ENCODE assay signal across 10 cellular contexts in genomic region chr3:133851266-133851906, GRCh38. TPM values are rescaled to one million over a fixed set of nuclear protein-coding genes. Genes with fewer than 3 reads are reported as not detected.
DNase-seq lines count a peak whose midpoint lies in the region; ATAC-seq, FAIRE-seq and TF ChIP-seq lines count a peak whose summit lies in the region.
"Had no signal": no experiment of that assay in that cellular context is flagged by ENCODE, and none has a peak within 500 bp of the region (broad histone marks: within the 10 kb centered on the region; RNA-seq: fewer than 3 reads in every experiment).

No MANE protein-coding gene starts in this region.

- no peaks in the 10 kb centered on the region for H3K4me1 ChIP-seq in pancreas

- H3K27ac Mint-ChIP-seq in natural killer cell treated with Interleukin-12 subunit alpha and Interleukin-12 subunit beta and Interleukin-15 and Interleukin-18, amount 100 ng/mL, for 72 hours: peak overlapping the region in 1 of 2 donors; percentile 4
- no peak overlapping the region for H3K27ac Mint-ChIP-seq in natural killer cell
- H3K27ac Mint-ChIP-seq in CD4-positive, alpha-beta T cell: no peak overlapping the region

- no peaks in the 10 kb centered on the region for H3K9me3 ChIP-seq in pancreas
- no peaks in the 10 kb centered on the region for H3K9me3 ChIP-seq in CD4-positive, alpha-beta T cell (ENCODE audit: control insufficient read depth, low read length)

- peak; percentile 46 to 73 for ATAC-seq in natural killer cell treated with Interleukin-12 subunit alpha and Interleukin-12 subunit beta and Interleukin-15 and Interleukin-18, amount 100 ng/mL, for 72 hours
- ATAC-seq in natural killer cell (no peak), GM21619 (IDR thresholded peaks at IDR 0.05; ENCODE audit: unreplicated experiment) (peak; percentile 45), pancreas (no peak)
- ATAC-seq in stimulated activated naive CD8-positive, alpha-beta T cell treated with anti-CD3 and anti-CD28 coated beads, Interleukin-15, Interleukin-2, amounts not matched to agents 100 U/mL and 50 U/mL, for 24 hours: peak; percentile 58
- no peak for ATAC-seq in CD4-positive, alpha-beta T cell (ENCODE audit: poor library complexity)

- H3K4me3 ChIP-seq in pancreas: no peak overlapping the region
- H3K4me3 ChIP-seq: coronary artery had no signal

- H3K36me3 ChIP-seq in pancreas: no peaks in the 10 kb centered on the region

- H3K27ac ChIP-seq in pancreas: no peak overlapping the region
- no peak overlapping the region for H3K27ac ChIP-seq in CD4-positive, alpha-beta T cell (ENCODE audit: low read depth, low read length)
- H3K27ac ChIP-seq: coronary artery had no signal

- POLR2A ChIA-PET in CD4-positive, alpha-beta T cell (lab: Charles Lee): no interaction called here

- TF ChIP-seq CTCF in natural killer cell (IDR thresholded peaks at IDR 0.05) (no peak), pancreas (IDR thresholded peaks at IDR 0.05) (no peak)
- TF ChIP-seq CTCF in CD4-positive, alpha-beta T cell (IDR thresholded peaks at IDR 0.05): no peak

- H3K27me3 ChIP-seq in pancreas: no peaks in the 10 kb centered on the region
- H3K27me3 ChIP-seq in CD4-positive, alpha-beta T cell (ENCODE audit: control insufficient read depth, insufficient read depth, low read length): no peaks in the 10 kb centered on the region

- CTCF ChIA-PET in CD4-positive, alpha-beta T cell (lab: Charles Lee): no interaction called here

- intact Hi-C loops in natural killer cell (cut with micrococcal nuclease) (no loop called here), pancreas (cut with DNase I) (no loop called here)
- intact Hi-C loops in CD4-positive, alpha-beta T cell (cut with DNase I, micrococcal nuclease): no loop called here

- 72 to 75% methylated on average over 5 of the region's 5 CpGs for WGBS in pancreas, 2 donors

- peaks cover 5 to 6% of the 10 kb centered on the region in 2 donors for H3K4me1 Mint-ChIP-seq in natural killer cell treated with Interleukin-12 subunit alpha and Interleukin-12 subunit beta and Interleukin-15 and Interleukin-18, amount 100 ng/mL, for 72 hours (ENCODE audit: low read depth in 2 of 2)
- H3K4me1 Mint-ChIP-seq in natural killer cell: peaks cover 0 to 7% of the 10 kb centered on the region in 2 donors
- H3K4me1 Mint-ChIP-seq in CD4-positive, alpha-beta T cell (ENCODE audit: low read depth): no peaks in the 10 kb centered on the region

- H3K4me3 Mint-ChIP-seq in natural killer cell treated with Interleukin-12 subunit alpha and Interleukin-12 subunit beta and Interleukin-15 and Interleukin-18, amount 100 ng/mL, for 72 hours: peak overlapping the region; percentile 23
- no peak overlapping the region for H3K4me3 Mint-ChIP-seq in natural killer cell
- no peak overlapping the region for H3K4me3 Mint-ChIP-seq in CD4-positive, alpha-beta T cell

- no peak for FAIRE-seq in pancreas (lab: Jason Lieb, UNC)

- peaks cover 17 to 18% of the 10 kb centered on the region in 2 donors for H3K27me3 Mint-ChIP-seq in natural killer cell treated with Interleukin-12 subunit alpha and Interleukin-12 subunit beta and Interleukin-15 and Interleukin-18, amount 100 ng/mL, for 72 hours
- H3K27me3 Mint-ChIP-seq in natural killer cell (ENCODE audit: low read depth in 2 of 2): peaks cover 4 to 21% of the 10 kb centered on the region in 2 donors
- no peaks in the 10 kb centered on the region for H3K27me3 Mint-ChIP-seq in CD4-positive, alpha-beta T cell

- no peaks in the 10 kb centered on the region for H3K9me3 Mint-ChIP-seq in natural killer cell treated with Interleukin-12 subunit alpha and Interleukin-12 subunit beta and Interleukin-15 and Interleukin-18, amount 100 ng/mL, for 72 hours
- no peaks in the 10 kb centered on the region for H3K9me3 Mint-ChIP-seq in natural killer cell
- H3K9me3 Mint-ChIP-seq in CD4-positive, alpha-beta T cell: no peaks in the 10 kb centered on the region

- no peaks in the 10 kb centered on the region for H3K36me3 Mint-ChIP-seq in natural killer cell treated with Interleukin-12 subunit alpha and Interleukin-12 subunit beta and Interleukin-15 and Interleukin-18, amount 100 ng/mL, for 72 hours
- H3K36me3 Mint-ChIP-seq in natural killer cell: no peaks in the 10 kb centered on the region
- no peaks in the 10 kb centered on the region for H3K36me3 Mint-ChIP-seq in CD4-positive, alpha-beta T cell (ENCODE audit: low read depth)

- peak; percentile 26 for DNase-seq in natural killer cell treated with Interleukin-12 subunit alpha and Interleukin-12 subunit beta and Interleukin-15 and Interleukin-18, amount 100 ng/mL, for 72 hours (ENCODE audit: low spot score)
- DNase-seq in natural killer cell: no peak
- peak; percentile 17 for DNase-seq in NAMALWA (ENCODE audit: low spot score)
- DNase-seq in stimulated activated naive CD8-positive, alpha-beta T cell treated with anti-CD3 and anti-CD28 coated beads, Interleukin-15, Interleukin-2, amounts not matched to agents 100 U/mL and 50 U/mL, for 24 hours: no peak
- DNase-seq in pancreas: no peak
- no peak for DNase-seq in CD4-positive, alpha-beta T cell
- DNase-seq in NK-92 treated with Interleukin-12 subunit alpha and Interleukin-12 subunit beta, amount 100 ng/mL, for 24 hours (lab: John Stamatoyannopoulos, UW): no peak
- DNase-seq: NCI-H2029 treated with DMSO at 0.1 percent for 48 hours had no signal

RNA-seq across cellular contexts. Expression of gene RAB6B, which starts 44.3 kb away (rescaled TPM):
- under 1 TPM; 0.21 to 0.81 TPM for total RNA-seq in natural killer cell treated with Interleukin-12 subunit alpha and Interleukin-12 subunit beta and Interleukin-15 and Interleukin-18, amount 100 ng/mL, for 72 hours
- total RNA-seq in natural killer cell (1 to 10 TPM; 1.4 to 2.7 (median 1.6) TPM), pancreas (1 to 10 TPM; 1.8 to 9.2 (median 5.4) TPM)
- polyA plus RNA-seq in pancreas: 1 to 10 TPM; 1.6 to 3.1 TPM
- total RNA-seq in CD4-positive, alpha-beta T cell: not detected

RNA-seq across cellular contexts. Expression of gene SRPRB, which starts 45.8 kb away (rescaled TPM):
- total RNA-seq in natural killer cell treated with Interleukin-12 subunit alpha and Interleukin-12 subunit beta and Interleukin-15 and Interleukin-18, amount 100 ng/mL, for 72 hours: 10 to 100 TPM; 81.4 to 84.5 TPM
- 10 to 100 TPM; 19.8 to 26.4 (median 22.4) TPM for total RNA-seq in natural killer cell
- total RNA-seq in pancreas: 100 to 1,000 TPM in 2 of 6 donors, 10 to 100 TPM in 4; 67.2 to 132 (median 77.1) TPM
- 10 to 100 TPM; 37.0 to 37.1 TPM for polyA plus RNA-seq in pancreas
- 10 to 100 TPM; 19.1 to 19.9 TPM for total RNA-seq in CD4-positive, alpha-beta T cell

Comparison
In these comparisons a context has a peak if more than half of its experiments do, and no peak if none do; other contexts are left out.
1. ATAC-seq: peak in natural killer cell treated with Interleukin-12 subunit alpha and Interleukin-12 subunit beta and Interleukin-15 and Interleukin-18, amount 100 ng/mL, for 72 hours (2 of 2), GM21619 (single experiment) and stimulated activated naive CD8-positive, alpha-beta T cell treated with anti-CD3 and anti-CD28 coated beads, Interleukin-15, Interleukin-2, amounts not matched to agents 100 U/mL and 50 U/mL, for 24 hours (single experiment); none in natural killer cell (0 of 3), pancreas (0 of 4) and CD4-positive, alpha-beta T cell (single experiment).
2. DNase-seq: peak in natural killer cell treated with Interleukin-12 subunit alpha and Interleukin-12 subunit beta and Interleukin-15 and Interleukin-18, amount 100 ng/mL, for 72 hours (single experiment) and NAMALWA (single experiment); none in natural killer cell (single experiment), stimulated activated naive CD8-positive, alpha-beta T cell treated with anti-CD3 and anti-CD28 coated beads, Interleukin-15, Interleukin-2, amounts not matched to agents 100 U/mL and 50 U/mL, for 24 hours (single experiment), pancreas (0 of 6), CD4-positive, alpha-beta T cell (0 of 10) and NK-92 treated with Interleukin-12 subunit alpha and Interleukin-12 subunit beta, amount 100 ng/mL, for 24 hours (single experiment).